In the genomic region with DNA sequence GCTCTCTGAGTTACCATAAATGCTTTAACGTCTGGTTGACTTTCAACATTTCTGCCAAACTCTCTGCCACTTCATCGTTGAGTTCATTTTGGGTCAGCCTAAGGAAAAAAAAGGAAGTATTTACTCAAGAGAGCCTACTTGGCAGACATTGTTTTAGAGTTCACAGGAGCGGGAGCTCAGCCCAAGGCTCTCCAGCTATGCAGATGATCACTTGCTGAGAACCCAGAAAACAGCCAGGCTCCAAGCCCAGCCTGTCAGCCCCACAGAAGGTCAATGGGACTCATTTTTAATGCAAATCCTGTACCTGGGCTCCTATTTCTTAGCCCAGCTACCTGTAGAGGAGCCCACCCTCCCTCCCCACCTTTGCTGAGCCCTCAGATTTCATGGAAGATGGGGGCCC, we compare ENCODE assay signal across 10 cellular contexts. TPM values are rescaled to one million over a fixed set of nuclear protein-coding genes. Genes with fewer than 3 reads are reported as not detected.
A peak's percentile ranks its signal among the peaks of the same experiment; 100 is the strongest.
DNase-seq lines count a peak whose midpoint lies in the region; ATAC-seq, FAIRE-seq and TF ChIP-seq lines count a peak whose summit lies in the region.
"Had no signal": no experiment of that assay in that cellular context is flagged by ENCODE, and none has a peak within 500 bp of the region (broad histone marks: within the 10 kb centered on the region; RNA-seq: fewer than 3 reads in every experiment).

No MANE protein-coding gene starts in this region.

- no peak overlapping the region for H3K4me3 ChIP-seq in right atrium auricular region
- H3K4me3 ChIP-seq in gastrocnemius medialis = no peak overlapping the region
- H3K4me3 ChIP-seq: SK-N-MC had no signal

- FAIRE-seq in HTR-8/SVneo (lab: Jason Lieb, UNC) = no peak

- TF ChIP-seq POLR2A in gastrocnemius medialis (IDR thresholded peaks at IDR 0.05) = no peak

- H3K4me1 ChIP-seq in right atrium auricular region (peaks cover 0 to 28% of the 10 kb centered on the region in 2 donors), gastrocnemius medialis (peaks cover 15 to 26% of the 10 kb centered on the region in 2 donors)

- H3K36me3 ChIP-seq in right atrium auricular region (peaks cover 59% of the 10 kb centered on the region), gastrocnemius medialis (peaks cover 0 to 43% of the 10 kb centered on the region in 2 donors)

- H3K27me3 ChIP-seq in right atrium auricular region (no peaks in the 10 kb centered on the region), gastrocnemius medialis (no peaks in the 10 kb centered on the region)

- no peaks in the 10 kb centered on the region for H3K9me3 ChIP-seq in right atrium auricular region
- no peaks in the 10 kb centered on the region for H3K9me3 ChIP-seq in gastrocnemius medialis

- ATAC-seq in gastrocnemius medialis (peak; percentile 43 to 45), GM21717 (IDR thresholded peaks at IDR 0.05; ENCODE audit: unreplicated experiment) (no peak)

- intact Hi-C loops in gastrocnemius medialis (cut with DNase I; ENCODE audit: low total_unique reads) = no loop called here

- DNase-seq in EH (ENCODE audit: low read depth) = peak; percentile 67
- DNase-seq in SKM-1 treated with dmso at 0.1 percent for 144 hours (lab: John Stamatoyannopoulos, UW; ENCODE audit: unreplicated experiment) = peak; percentile 89
- DNase-seq in right atrium auricular region (ENCODE audit: low spot score) = peak; percentile 75
- DNase-seq in gastrocnemius medialis = peak; percentile 33 to 41
- no peak for DNase-seq in activated CD4-positive, alpha-beta T cell treated with anti-CD3 and anti-CD28 coated beads, Interleukin-2, amount 50 U/mL, for 48 hours
- DNase-seq in HTR-8/SVneo (ENCODE audit: insufficient read length, low spot score) = no peak
- no peak for DNase-seq in NCI-H187 (lab: John Stamatoyannopoulos, UW)
- DNase-seq: amniotic stem cell had no signal

- H3K27ac ChIP-seq in right atrium auricular region = peak overlapping the region; percentile 0 to 54
- peak overlapping the region in 1 of 4 donors; percentile 1 for H3K27ac ChIP-seq in gastrocnemius medialis
- H3K27ac ChIP-seq: SK-N-MC had no signal

- TF ChIP-seq CTCF in right atrium auricular region (IDR thresholded peaks at IDR 0.05) (no peak), gastrocnemius medialis (IDR thresholded peaks at IDR 0.05 in 4 of 5, conservative IDR thresholded peaks at IDR 0.05 in 1 of 5) (no peak)

- in situ Hi-C loops in gastrocnemius medialis (cut with MboI; ENCODE audit: low sequenced_read_pairs in 4 of 4) = no loop called here

RNA-seq across cellular contexts. Expression of a gene that starts 45.5 kb away (rescaled TPM):
- total RNA-seq in right atrium auricular region = 10 to 100 TPM in 1 of 2 donors, 1 to 10 TPM in 1; 9.0 to 11.2 TPM
- 1 to 10 TPM; 2.3 to 4.6 (median 3.6) TPM for total RNA-seq in gastrocnemius medialis

Comparison
In these comparisons a context has a peak if more than half of its experiments do, and no peak if none do; other contexts are left out.
1. DNase-seq: peak in EH (single experiment), SKM-1 treated with dmso at 0.1 percent for 144 hours (single experiment), right atrium auricular region (single experiment) and gastrocnemius medialis (2 of 2); none in activated CD4-positive, alpha-beta T cell treated with anti-CD3 and anti-CD28 coated beads, Interleukin-2, amount 50 U/mL, for 48 hours (0 of 2), HTR-8/SVneo (single experiment) and NCI-H187 (0 of 2).